11 cellular contexts compared by ENCODE assay signal in genomic region chr1:243475966-243476365, GRCh38.
DNase-seq lines count a peak whose midpoint lies in the region; TF ChIP-seq lines count a peak whose summit lies in the region.
"Had no signal": no experiment of that assay in that cellular context is flagged by ENCODE, and none has a peak within 500 bp of the region (broad histone marks: within the 10 kb centered on the region; RNA-seq: fewer than 3 reads in every experiment).

No MANE protein-coding gene starts in this region.

- H3K9me3 ChIP-seq in neuronal stem cell (replicated peaks in 1 of 2; ENCODE audit: control insufficient read depth in 2 of 2, insufficient read depth in 1 of 2, low read depth in 1 of 2, low read length in 2 of 2) (peaks cover 0 to 8% of the 10 kb centered on the region in 2 donors), OCI-LY7 (ENCODE audit: low read length) (no peaks in the 10 kb centered on the region), tibial nerve (no peaks in the 10 kb centered on the region)
- H3K9me3 ChIP-seq: uterus had no signal

- no peak overlapping the region for H3K4ac ChIP-seq in neuronal stem cell (ENCODE audit: low read length)

- POLR2A ChIA-PET in OCI-LY7 (lab: Charles Lee), result no interaction called here
- POLR2A ChIA-PET in activated CD4-positive, alpha-beta memory T cell treated with anti-CD3 and anti-CD28 coated beads, Interleukin-2, amount 10 ng/mL, durations not matched to agents 7 days and 5 days (lab: Charles Lee), result no interaction called here

- no peak overlapping the region for H2BK15ac ChIP-seq in neuronal stem cell (ENCODE audit: low read length)

- H3K36me3 Mint-ChIP-seq in activated CD4-positive, alpha-beta memory T cell treated with anti-CD3 and anti-CD28 coated beads, Interleukin-2, amount 10 ng/mL, durations not matched to agents 7 days and 5 days (ENCODE audit: low read depth), result no peaks in the 10 kb centered on the region

- no TSS peak for BruUV-seq in OCI-LY7 (replicated peaks; lab: Mats Ljungman, UMichigan)

- DNase-seq in ELR (ENCODE audit: low read depth) (peak; percentile 36), NCI-H2227 (lab: John Stamatoyannopoulos, UW; ENCODE audit: unreplicated experiment) (peak; percentile 73), ecto neural progenitor cell (ENCODE audit: low spot score) (peak; percentile 65), neuronal stem cell (ENCODE audit: low spot score) (peak; percentile 61), OCI-LY7 (ENCODE audit: low spot score) (no peak), tibial nerve (ENCODE audit: low spot score in 2 of 2) (no peak), NCI-H2107 treated with DMSO at 0.1 percent for 48 hours (lab: John Stamatoyannopoulos, UW; ENCODE audit: unreplicated experiment) (no peak)
- DNase-seq in activated CD4-positive, alpha-beta memory T cell treated with anti-CD3 and anti-CD28 coated beads, Interleukin-2, amount 10 ng/mL, durations not matched to agents 7 days and 5 days, result no peak
- DNase-seq: stimulated activated CD4-positive, alpha-beta T cell treated with anti-CD3 and anti-CD28 coated beads, Interleukin-4, amount 100 ng/mL, for 1 hour; uterus had no signal

- no peak for TF ChIP-seq EP300 in tibial nerve (IDR thresholded peaks at IDR 0.05)

- no peak overlapping the region for H2BK12ac ChIP-seq in neuronal stem cell (ENCODE audit: low read length)

- H3K23ac ChIP-seq in neuronal stem cell (ENCODE audit: low read depth, low read length, poor library complexity), result no peak overlapping the region

- H3K27ac ChIP-seq in neuronal stem cell (replicated peaks; ENCODE audit: low read length) (peak overlapping the region; percentile 18), OCI-LY7 (ENCODE audit: low read depth, low read length, poor library complexity, severe bottlenecking) (no peak overlapping the region), tibial nerve (no peak overlapping the region)
- H3K27ac ChIP-seq: uterus had no signal

- H2BK120ac ChIP-seq in neuronal stem cell (ENCODE audit: low read depth, low read length), result no peak overlapping the region

- no peak overlapping the region for H3K27ac Mint-ChIP-seq in activated CD4-positive, alpha-beta memory T cell treated with anti-CD3 and anti-CD28 coated beads, Interleukin-2, amount 10 ng/mL, durations not matched to agents 7 days and 5 days
- H3K27ac Mint-ChIP-seq: memory B cell had no signal

- H3K9ac ChIP-seq in neuronal stem cell (ENCODE audit: low read depth, low read length, poor library complexity), result no peak overlapping the region

- no peak overlapping the region for H3K14ac ChIP-seq in neuronal stem cell (ENCODE audit: low read length)

- no peak overlapping the region for H2AK5ac ChIP-seq in neuronal stem cell (ENCODE audit: low read depth, low read length)

- peaks cover 5% of the 10 kb centered on the region for H3K4me1 Mint-ChIP-seq in activated CD4-positive, alpha-beta memory T cell treated with anti-CD3 and anti-CD28 coated beads, Interleukin-2, amount 10 ng/mL, durations not matched to agents 7 days and 5 days

- H4K20me1 ChIP-seq in OCI-LY7 (ENCODE audit: insufficient read depth, low read length), result no peaks in the 10 kb centered on the region

- no peak overlapping the region for H4K8ac ChIP-seq in neuronal stem cell (ENCODE audit: low read depth, low read length)

- intact Hi-C loops in OCI-LY7 (cut with micrococcal nuclease; ENCODE audit: unreplicated experiment), result no loop called here

- H3K4me3 Mint-ChIP-seq in activated CD4-positive, alpha-beta memory T cell treated with anti-CD3 and anti-CD28 coated beads, Interleukin-2, amount 10 ng/mL, durations not matched to agents 7 days and 5 days, result no peak overlapping the region
- H3K4me3 Mint-ChIP-seq: memory B cell had no signal

- TF ChIP-seq POLR2A in tibial nerve (IDR thresholded peaks at IDR 0.05), result no peak

- TF ChIP-seq CTCF in OCI-LY7 (conservative IDR thresholded peaks at IDR 0.05; ENCODE audit: low read length), result no peak
- no peak for TF ChIP-seq CTCF in tibial nerve (IDR thresholded peaks at IDR 0.05)

- no peak overlapping the region for H2BK5ac ChIP-seq in neuronal stem cell (ENCODE audit: low read length)

- no peaks in the 10 kb centered on the region for H3K9me2 ChIP-seq in OCI-LY7 (ENCODE audit: insufficient read depth, low read length)

- H3K36me3 ChIP-seq in neuronal stem cell (replicated peaks in 1 of 2; ENCODE audit: control insufficient read depth in 2 of 2, insufficient read depth in 2 of 2, low read length in 2 of 2) (no peaks in the 10 kb centered on the region), OCI-LY7 (ENCODE audit: insufficient read depth, low read length) (no peaks in the 10 kb centered on the region), tibial nerve (peaks cover 0 to 15% (median 0%) of the 10 kb centered on the region in 3 donors)
- H3K36me3 ChIP-seq: uterus had no signal

- H3K9me3 Mint-ChIP-seq in activated CD4-positive, alpha-beta memory T cell treated with anti-CD3 and anti-CD28 coated beads, Interleukin-2, amount 10 ng/mL, durations not matched to agents 7 days and 5 days, result no peaks in the 10 kb centered on the region

- H3K4me2 ChIP-seq in neuronal stem cell (ENCODE audit: insufficient read depth, low read length, poor library complexity, severe bottlenecking), result no peak overlapping the region
- no peak overlapping the region for H3K4me2 ChIP-seq in OCI-LY7 (ENCODE audit: low read length)

- H2AFZ ChIP-seq in neuronal stem cell (ENCODE audit: low read length) (peak overlapping the region; percentile 54), OCI-LY7 (ENCODE audit: low read length) (no peak overlapping the region)

- H3K4me1 ChIP-seq in neuronal stem cell (ENCODE audit: control insufficient read depth in 2 of 2, insufficient read depth in 1 of 2, low read depth in 1 of 2, low read length in 2 of 2) (peaks cover 38 to 42% of the 10 kb centered on the region in 2 donors), OCI-LY7 (ENCODE audit: insufficient read depth, low read length, poor library complexity, severe bottlenecking) (peaks cover 7% of the 10 kb centered on the region), tibial nerve (peaks cover 0 to 29% (median 3%) of the 10 kb centered on the region in 4 donors)
- H3K4me1 ChIP-seq: uterus had no signal

- H3K79me1 ChIP-seq in neuronal stem cell (ENCODE audit: low read depth, low read length), result no peaks in the 10 kb centered on the region

- no CpG with 5 or more reads among the region's 7 CpGs for WGBS in neuronal stem cell (ENCODE audit: extremely low coverage in 2 of 2, insufficient read length in 2 of 2, insufficient replicate concordance in 1 of 2), 2 donors
- WGBS in tibial nerve, 2 donors, result 48 to 60% methylated on average over 7 of the region's 7 CpGs

- CTCF ChIA-PET in OCI-LY7 (lab: Charles Lee; ENCODE audit: unreplicated experiment), result no interaction called here
- CTCF ChIA-PET in activated CD4-positive, alpha-beta memory T cell treated with anti-CD3 and anti-CD28 coated beads, Interleukin-2, amount 10 ng/mL, durations not matched to agents 7 days and 5 days (lab: Charles Lee), result interaction anchor here (1.1 kb wide), 1 partner anchor 132 kb away, joined by 3 read pairs; no protein-coding TSS in a partner anchor

- H3K27me3 ChIP-seq in neuronal stem cell (ENCODE audit: control insufficient read depth in 3 of 3, insufficient read depth in 3 of 3, low read depth in 1 of 3, low read length in 3 of 3) (no peaks in the 10 kb centered on the region), tibial nerve (no peaks in the 10 kb centered on the region)
- H3K27me3 ChIP-seq: uterus had no signal

- H3K4me3 ChIP-seq in neuronal stem cell (ENCODE audit: low read length in 2 of 2) (no peak overlapping the region), OCI-LY7 (ENCODE audit: low read depth, low read length, poor library complexity, severe bottlenecking) (no peak overlapping the region), tibial nerve (no peak overlapping the region)
- H3K4me3 ChIP-seq: uterus had no signal

- no peaks in the 10 kb centered on the region for H3K27me3 Mint-ChIP-seq in activated CD4-positive, alpha-beta memory T cell treated with anti-CD3 and anti-CD28 coated beads, Interleukin-2, amount 10 ng/mL, durations not matched to agents 7 days and 5 days

- no peak overlapping the region for H4K91ac ChIP-seq in neuronal stem cell (ENCODE audit: low read depth, low read length, poor library complexity)

- no peaks in the 10 kb centered on the region for H3K79me2 ChIP-seq in OCI-LY7 (ENCODE audit: insufficient read depth, low read depth, low read length)

- H3K18ac ChIP-seq in neuronal stem cell (ENCODE audit: low read length), result no peak overlapping the region

Comparison
In these comparisons a context has a peak if more than half of its experiments do, and no peak if none do; other contexts are left out.
1. DNase-seq: peak in ELR (single experiment), NCI-H2227 (single experiment), ecto neural progenitor cell (single experiment) and neuronal stem cell (single experiment); none in OCI-LY7 (single experiment), activated CD4-positive, alpha-beta memory T cell treated with anti-CD3 and anti-CD28 coated beads, Interleukin-2, amount 10 ng/mL, durations not matched to agents 7 days and 5 days (single experiment), tibial nerve (0 of 2) and NCI-H2107 treated with DMSO at 0.1 percent for 48 hours (single experiment).